19 cellular contexts compared by ENCODE assay signal in genomic region chr14:100858838-100859220, GRCh38. TPM values are rescaled to one million over a fixed set of nuclear protein-coding genes. Genes with fewer than 3 reads are reported as not detected.
A peak's percentile ranks its signal among the peaks of the same experiment; 100 is the strongest.
DNase-seq lines count a peak whose midpoint lies in the region; ATAC-seq, FAIRE-seq and TF ChIP-seq lines count a peak whose summit lies in the region.
"Had no signal": no experiment of that assay in that cellular context is flagged by ENCODE, and none has a peak within 500 bp of the region (broad histone marks: within the 10 kb centered on the region; RNA-seq: fewer than 3 reads in every experiment).

No MANE protein-coding gene starts in this region.

- H3K4me1 ChIP-seq in kidney (ENCODE audit: control insufficient read depth in 1 of 2, insufficient read depth in 1 of 2, low read depth in 1 of 2, low read length in 2 of 2): no peaks in the 10 kb centered on the region
- H3K4me1 ChIP-seq in Karpas-422 (ENCODE audit: low read length): no peaks in the 10 kb centered on the region
- H3K4me1 ChIP-seq: Caco-2 had no signal

- no peaks in the 10 kb centered on the region for H3K9me2 ChIP-seq in Karpas-422 (replicated peaks; ENCODE audit: insufficient read depth, low read length)

- no peaks in the 10 kb centered on the region for H3K9me3 ChIP-seq in kidney (ENCODE audit: control insufficient read depth in 1 of 2, low read length in 2 of 2)
- 0 out of 2 replicates have a peak, but pooled peaks cover 3% of the 10 kb centered on the region for H3K9me3 ChIP-seq in Karpas-422 (ENCODE audit: low read length)

- peak; percentile 32 for DNase-seq in Right ventricle myocardium inferior (ENCODE audit: missing footprints)
- DNase-seq in cardiac septum (ENCODE audit: low spot score): no peak
- DNase-seq in NCI-H69 (lab: John Stamatoyannopoulos, UW): peak; percentile 39
- peak; percentile 57 for DNase-seq in kidney
- no peak for DNase-seq in progenitor cell of endocrine pancreas (ENCODE audit: low spot score, unreplicated experiment)
- DNase-seq in HPDE6-E6E7 (ENCODE audit: extremely low spot score): no peak
- no peak for DNase-seq in Karpas-422
- DNase-seq: ACHN; Caco-2; CD4-positive, alpha-beta memory T cell; DMS 273 treated with DMSO at 0.1 percent for 48 hours; DMS79 treated with DMSO at 0.1 percent for 48 hours; MV-4-11; NCI-H1105 treated with DMSO at 0.1 percent for 48 hours; NCI-H1694 treated with DMSO at 0.1 percent for 48 hours; NCI-H2081 treated with DMSO at 0.1 percent for 48 hours had no signal

- peaks cover 4% of the 10 kb centered on the region for H3K36me3 Mint-ChIP-seq in progenitor cell of endocrine pancreas (ENCODE audit: insufficient read depth)
- H3K36me3 Mint-ChIP-seq: CD4-positive, alpha-beta memory T cell; IgD-negative memory B cell had no signal

- H3K27ac ChIP-seq in kidney (ENCODE audit: low read depth in 2 of 2, low read length in 2 of 2) (no peak overlapping the region), Karpas-422 (ENCODE audit: low read length) (no peak overlapping the region)
- H3K27ac ChIP-seq: BLaER1 treated with 17β-estradiol and CSF1 and Interleukin-3, amounts not matched to agents 10 nM and 100 nM had no signal

- H4K20me1 ChIP-seq in Karpas-422 (ENCODE audit: insufficient read depth, low read depth, low read length): no peaks in the 10 kb centered on the region; the same call in 1 of the 2 replicates
- H4K20me1 ChIP-seq: BLaER1 treated with 17β-estradiol and CSF1 and Interleukin-3, amounts not matched to agents 10 nM and 100 nM had no signal

- no peaks in the 10 kb centered on the region for H3K36me3 ChIP-seq in kidney (ENCODE audit: control insufficient read depth in 1 of 2, insufficient read depth in 2 of 2, low read length in 2 of 2)
- no peaks in the 10 kb centered on the region for H3K36me3 ChIP-seq in Karpas-422 (ENCODE audit: insufficient read depth, low read length)
- H3K36me3 ChIP-seq: BLaER1 treated with 17β-estradiol and CSF1 and Interleukin-3, amounts not matched to agents 10 nM and 100 nM had no signal

- H3K9ac ChIP-seq in kidney (ENCODE audit: low read length in 2 of 2) (no peak overlapping the region), Karpas-422 (ENCODE audit: low read length) (no peak overlapping the region)
- H3K9ac ChIP-seq: BLaER1 treated with 17β-estradiol and CSF1 and Interleukin-3, amounts not matched to agents 10 nM and 100 nM had no signal

- peak overlapping the region; percentile 98 for H3K27ac Mint-ChIP-seq in progenitor cell of endocrine pancreas
- H3K27ac Mint-ChIP-seq: CD4-positive, alpha-beta memory T cell; IgD-negative memory B cell had no signal

- H3K27me3 ChIP-seq in Karpas-422 (ENCODE audit: low read length): no peaks in the 10 kb centered on the region
- H3K27me3 ChIP-seq: BLaER1 treated with 17β-estradiol and CSF1 and Interleukin-3, amounts not matched to agents 10 nM and 100 nM had no signal

- H3K79me2 ChIP-seq in Karpas-422 (ENCODE audit: low read length): no peaks in the 10 kb centered on the region

- intact Hi-C loops in Right ventricle myocardium inferior (cut with DNase I): no loop called here
- intact Hi-C loops in cardiac septum (cut with DNase I): no loop called here
- intact Hi-C loops in kidney (cut with DNase I): no loop called here

- TF ChIP-seq CTCF in kidney (IDR thresholded peaks at IDR 0.05; ENCODE audit: borderline replicate concordance, extremely low read depth, insufficient read depth) (no peak), progenitor cell of endocrine pancreas (IDR thresholded peaks at IDR 0.05; ENCODE audit: unreplicated experiment) (no peak)

- H3K4me3 Mint-ChIP-seq in progenitor cell of endocrine pancreas (ENCODE audit: low read depth): no peak overlapping the region
- H3K4me3 Mint-ChIP-seq: CD4-positive, alpha-beta memory T cell; IgD-negative memory B cell had no signal

- FAIRE-seq in kidney (lab: Jason Lieb, UNC): no peak

- H3K27me3 Mint-ChIP-seq in progenitor cell of endocrine pancreas: no peaks in the 10 kb centered on the region

- no peak overlapping the region for H3K4me3 ChIP-seq in kidney (ENCODE audit: low read length in 2 of 2)
- H3K4me3 ChIP-seq in Karpas-422 (ENCODE audit: low read length): no peak overlapping the region
- H3K4me3 ChIP-seq: BLaER1 treated with 17β-estradiol and CSF1 and Interleukin-3, amounts not matched to agents 10 nM and 100 nM had no signal

- ATAC-seq in Right ventricle myocardium inferior: no peak

- no peak overlapping the region for H2AFZ ChIP-seq in Karpas-422 (ENCODE audit: low read length)

- H3K4me2 ChIP-seq in Karpas-422 (ENCODE audit: low read depth, low read length, poor library complexity, severe bottlenecking): no peak overlapping the region

- H3K9me3 Mint-ChIP-seq in progenitor cell of endocrine pancreas (ENCODE audit: low read depth): no peaks in the 10 kb centered on the region

- H3K4me1 Mint-ChIP-seq in progenitor cell of endocrine pancreas (ENCODE audit: low read depth): peaks cover 44% of the 10 kb centered on the region
- H3K4me1 Mint-ChIP-seq: CD4-positive, alpha-beta memory T cell; IgD-negative memory B cell had no signal

RNA-seq across cellular contexts. Expression of gene MEG3, which starts 32.9 kb away (rescaled TPM):
- total RNA-seq in Right ventricle myocardium inferior (34.8 TPM), cardiac septum (25.4 TPM), kidney (24.0 TPM), progenitor cell of endocrine pancreas (31.0 and 32.3 TPM in 2 replicates)
- polyA plus RNA-seq in kidney (ENCODE audit: insufficient read depth, low read depth, low replicate concordance): 29.6 TPM
- not detected in 2 replicates for total RNA-seq in Karpas-422 (2014; rRNA removed; shearing (Covaris generic); ENCODE audit: low replicate concordance)
- total RNA-seq: Caco-2; CD4-positive, alpha-beta memory T cell; H4 had no signal
- polyA plus RNA-seq: CD4-positive, alpha-beta memory T cell; IgD-negative memory B cell had no signal

RNA-seq across cellular contexts. Expression of gene RTL1, which starts 44.7 kb away (rescaled TPM):
- total RNA-seq in Right ventricle myocardium inferior (not detected), cardiac septum (not detected), kidney (not detected), progenitor cell of endocrine pancreas (159 and 161 TPM in 2 replicates)
- polyA plus RNA-seq in kidney (ENCODE audit: insufficient read depth, low read depth, low replicate concordance): not detected
- 0.11 TPM in 1 of 2 replicates, not detected in the other for total RNA-seq in Karpas-422 (2014; rRNA removed; shearing (Covaris generic); ENCODE audit: low replicate concordance)
- total RNA-seq: Caco-2; CD4-positive, alpha-beta memory T cell; H4 had no signal
- polyA plus RNA-seq: CD4-positive, alpha-beta memory T cell; IgD-negative memory B cell had no signal

Comparison
In these comparisons a context has a peak if more than half of its experiments do, and no peak if none do; other contexts are left out.
1. DNase-seq: peak in Right ventricle myocardium inferior (single experiment), NCI-H69 (single experiment) and kidney (single experiment); none in cardiac septum (single experiment), progenitor cell of endocrine pancreas (single experiment), HPDE6-E6E7 (single experiment) and Karpas-422 (single experiment).
2. RNA of gene MEG3, which starts 32.9 kb away (total RNA-seq): 34.8 TPM in Right ventricle myocardium inferior (single experiment), 31.0 to 32.3 TPM in progenitor cell of endocrine pancreas, 25.4 TPM in cardiac septum (single experiment) and 24.0 TPM in kidney (single experiment); not detected in Karpas-422; every median in the first group is over 10 times any median in the second.
3. RNA of gene RTL1, which starts 44.7 kb away (total RNA-seq): 159 to 161 TPM in progenitor cell of endocrine pancreas; not detected in cardiac septum (single experiment), not detected in Right ventricle myocardium inferior (single experiment), not detected in kidney (single experiment) and 0.11 TPM in Karpas-422; every median in the first group is over 100 times any median in the second.